8 cellular contexts compared by ENCODE assay signal in genomic region chr12:10614056-10614370, GRCh38. TPM values are rescaled to one million over a fixed set of nuclear protein-coding genes. Genes with fewer than 3 reads are reported as not detected.
DNase-seq lines count a peak whose midpoint lies in the region; ATAC-seq and TF ChIP-seq lines count a peak whose summit lies in the region.

No MANE protein-coding gene starts in this region.

- H3K4me3 ChIP-seq in dorsolateral prefrontal cortex, result peak overlapping the region; percentile 49 to 99 (median 87)

- H3K27me3 ChIP-seq in dorsolateral prefrontal cortex, result no peaks in the 10 kb centered on the region

- H3K27me3 Mint-ChIP-seq in Calu3 (ENCODE audit: unreplicated experiment), result no peaks in the 10 kb centered on the region
- H3K27me3 Mint-ChIP-seq in IgD-negative memory B cell, result peaks cover 9% of the 10 kb centered on the region
- H3K27me3 Mint-ChIP-seq in neural crest cell (ENCODE audit: low read depth), result peaks cover 27% of the 10 kb centered on the region

- CTCF ChIA-PET in Calu3 (lab: Charles Lee), result no interaction called here

- H3K9me3 Mint-ChIP-seq in Calu3 (ENCODE audit: low read depth, unreplicated experiment) (no peaks in the 10 kb centered on the region), IgD-negative memory B cell (peaks cover 0 to 3% (median 0%) of the 10 kb centered on the region in 3 donors), neural crest cell (no peaks in the 10 kb centered on the region)

- no peak for TF ChIP-seq CTCF in Calu3 (IDR thresholded peaks at IDR 0.05; ENCODE audit: unreplicated experiment)
- no peak for TF ChIP-seq CTCF in dorsolateral prefrontal cortex (IDR thresholded peaks at IDR 0.05 in 54 of 56, conservative IDR thresholded peaks at IDR 0.05 in 2 of 56; ENCODE audit: low read depth in 1 of 56, partially characterized antibody in 56 of 56)
- TF ChIP-seq CTCF in neural crest cell (conservative IDR thresholded peaks at IDR 0.05), result no peak

- H3K36me3 Mint-ChIP-seq in Calu3 (ENCODE audit: insufficient read depth, unreplicated experiment), result peaks cover 34% of the 10 kb centered on the region
- H3K36me3 Mint-ChIP-seq in IgD-negative memory B cell, result peaks cover 4% of the 10 kb centered on the region
- H3K36me3 Mint-ChIP-seq in neural crest cell (ENCODE audit: low read depth), result peaks cover 5% of the 10 kb centered on the region

- H3K27ac ChIP-seq in dorsolateral prefrontal cortex, result peak overlapping the region in 48 of 59 donors; percentile 4 to 95 (median 80)

- no peak for ATAC-seq in HG03378 (IDR thresholded peaks at IDR 0.05; ENCODE audit: unreplicated experiment)

- no TSS peak for BruUV-seq in Calu3 (replicated peaks; lab: Mats Ljungman, UMichigan)

- intact Hi-C loops in Calu3 (cut with micrococcal nuclease; ENCODE audit: unreplicated experiment), result loop anchor here (5.0 kb wide), 1 partner anchor 138 kb away; no protein-coding TSS in a partner anchor
- intact Hi-C loops in dorsolateral prefrontal cortex (cut with DNase I), result loop anchor here in 1 of 2 donors (10.0 kb wide), 1 partner anchor 131 kb away; no protein-coding TSS in a partner anchor

- H3K4me1 Mint-ChIP-seq in Calu3 (ENCODE audit: low read depth, unreplicated experiment) (peaks cover 21% of the 10 kb centered on the region), IgD-negative memory B cell (peaks cover 21 to 22% (median 22%) of the 10 kb centered on the region in 3 donors), neural crest cell (peaks cover 30% of the 10 kb centered on the region)

- H3K4me3 Mint-ChIP-seq in Calu3 (ENCODE audit: low read depth, unreplicated experiment) (peak overlapping the region; percentile 93), IgD-negative memory B cell (peak overlapping the region; percentile 98 to 100 (median 99)), neural crest cell (peak overlapping the region; percentile 100)

- H3K27ac Mint-ChIP-seq in Calu3 (ENCODE audit: unreplicated experiment) (peak overlapping the region; percentile 100), IgD-negative memory B cell (peak overlapping the region; percentile 99 to 100 (median 99)), neural crest cell (ENCODE audit: unreplicated experiment) (peak overlapping the region; percentile 100)

- DNase-seq in Calu3 (no peak), dorsolateral prefrontal cortex (no peak), neural crest cell (ENCODE audit: low read depth, low spot score) (no peak), retina (no peak), NCI-H226 (no peak)
- DNase-seq in activated CD4-positive, alpha-beta T cell treated with anti-CD3 and anti-CD28 coated beads for 48 hours, result no peak

RNA-seq across cellular contexts. Expression of gene MAGOHB, which starts 0.6 kb away (rescaled TPM):
- 59.5 and 61.4 TPM in 2 replicates for total RNA-seq in Calu3 (2022)
- polyA plus RNA-seq in IgD-negative memory B cell, result 42.0 TPM
- total RNA-seq in dorsolateral prefrontal cortex, result 10 to 100 TPM in 119 of 120 experiments, 1 to 10 TPM in 1; 9.5 to 25.6 (median 15.0) TPM
- total RNA-seq in neural crest cell, result 51.6 and 56.5 TPM in 2 replicates

RNA-seq across cellular contexts. Expression of gene STYK1, which starts 59.8 kb away (rescaled TPM):
- 8.4 and 10.7 TPM in 2 replicates for total RNA-seq in Calu3 (2022)
- polyA plus RNA-seq in IgD-negative memory B cell, result not detected
- total RNA-seq in dorsolateral prefrontal cortex, result 10 to 100 TPM in 62 of 120 experiments, 1 to 10 TPM in 58; 2.7 to 23.2 (median 10.2) TPM
- not detected in 2 replicates for total RNA-seq in neural crest cell
